23 cellular contexts compared by ENCODE assay signal in the genomic region with DNA sequence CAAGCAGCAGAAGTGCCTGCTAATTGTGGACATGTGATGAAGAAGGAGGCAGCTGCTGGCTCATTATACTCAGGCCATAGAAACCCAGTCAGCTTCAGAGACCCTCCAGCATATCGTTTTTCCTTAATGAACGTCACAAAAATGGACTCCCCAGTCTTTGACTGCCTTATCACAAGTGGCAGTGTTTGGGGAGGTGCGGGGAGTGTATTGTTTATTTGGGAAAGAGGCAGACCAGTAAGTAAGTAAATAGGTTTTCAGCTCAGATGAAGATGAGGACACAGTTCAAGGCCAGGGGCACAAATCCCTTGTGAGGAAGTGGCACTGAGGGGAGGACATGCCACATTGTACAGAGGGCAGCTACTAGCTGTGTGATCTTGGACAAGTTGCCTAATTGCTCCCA.
"Had no signal": no experiment of that assay in that cellular context is flagged by ENCODE, and none has a peak within 500 bp of the region (broad histone marks: within the 10 kb centered on the region; RNA-seq: fewer than 3 reads in every experiment).

No MANE protein-coding gene starts in this region.

- H3K4me1 ChIP-seq: stomach, suprapubic skin, tibial nerve had no signal

- H3K4me1 Mint-ChIP-seq: activated naive CD8-positive, alpha-beta T cell treated with anti-CD3 and anti-CD28 coated beads for 36 hours; stimulated activated memory B cell treated with anti-CD40 and anti-IgM and Interleukin-4, amounts not matched to agents 10 μg/mL and 1 μg/mL and 100 μg/mL, for 72 hours had no signal

- H3K27ac Mint-ChIP-seq: activated naive CD8-positive, alpha-beta T cell treated with anti-CD3 and anti-CD28 coated beads for 36 hours; activated T-cell treated with anti-CD3 and anti-CD28 coated beads, Interleukin-2, amount 50 U/mL, for 24 hours; activated T-helper 2 cell treated with anti-CD3 and anti-CD28 coated beads, Interferon-gamma antibody, Interleukin-2, Interleukin-4, amounts not matched to agents 10 μg/mL and 5 μg/mL and 100 μg/mL, durations not matched to agents 14 hours and 24 hours and 36 hours; stimulated activated memory B cell treated with anti-CD40 and anti-IgM and Interleukin-4, amounts not matched to agents 10 μg/mL and 1 μg/mL and 100 μg/mL, for 72 hours had no signal

- ATAC-seq: left colon; mucosa of descending colon; sciatic nerve; stimulated activated memory B cell treated with anti-CD40 and anti-IgM and Interleukin-4, amounts not matched to agents 10 μg/mL and 1 μg/mL and 100 μg/mL, for 72 hours had no signal

- H3K9me3 Mint-ChIP-seq: activated naive CD8-positive, alpha-beta T cell treated with anti-CD3 and anti-CD28 coated beads for 36 hours; activated T-cell treated with anti-CD3 and anti-CD28 coated beads, Interleukin-2, amount 50 U/mL, for 24 hours; activated T-helper 2 cell treated with anti-CD3 and anti-CD28 coated beads, Interferon-gamma antibody, Interleukin-2, Interleukin-4, amounts not matched to agents 10 μg/mL and 5 μg/mL and 100 μg/mL, durations not matched to agents 14 hours and 24 hours and 36 hours; stimulated activated memory B cell treated with anti-CD40 and anti-IgM and Interleukin-4, amounts not matched to agents 10 μg/mL and 1 μg/mL and 100 μg/mL, for 72 hours had no signal

- H3K27ac ChIP-seq: stomach, suprapubic skin, tibial nerve, WERI-Rb-1 had no signal

- H3K36me3 Mint-ChIP-seq: activated naive CD8-positive, alpha-beta T cell treated with anti-CD3 and anti-CD28 coated beads for 36 hours; stimulated activated memory B cell treated with anti-CD40 and anti-IgM and Interleukin-4, amounts not matched to agents 10 μg/mL and 1 μg/mL and 100 μg/mL, for 72 hours had no signal

- H3K9me3 ChIP-seq: mucosa of descending colon, stomach, suprapubic skin, tibial nerve had no signal

- H3K4me3 ChIP-seq: mucosa of descending colon, stomach, suprapubic skin, tibial nerve had no signal

- H3K36me3 ChIP-seq: stomach, suprapubic skin, tibial nerve had no signal

- DNase-seq: activated CD4-positive, alpha-beta T cell treated with anti-CD3 and anti-CD28 coated beads for 1 hour; activated CD8-positive, alpha-beta memory T cell treated with anti-CD3 and anti-CD28 coated beads, Interleukin-2, amount 50 U/mL, for 4 hours; activated naive CD4-positive, alpha-beta T cell treated with Interleukin-2 at 50 U/mL for 16 hours; activated naive CD8-positive, alpha-beta T cell treated with anti-CD3 and anti-CD28 coated beads for 36 hours; activated T-cell treated with anti-CD3 and anti-CD28 coated beads, Interleukin-2, amount 50 U/mL, for 24 hours; central memory CD4-positive, alpha-beta T cell; dermis blood vessel endothelial cell; effector CD8-positive, alpha-beta T cell; erythroblast; foreskin fibroblast; left colon; mesendoderm; mucosa of descending colon; occipital lobe; small intestine; stimulated activated CD4-positive, alpha-beta T cell treated with anti-CD3 and anti-CD28 coated beads, Interleukin-2, amount 100 ng/mL, for 24 hours; stomach; WERI-Rb-1 had no signal

- H3K4me3 Mint-ChIP-seq: activated naive CD8-positive, alpha-beta T cell treated with anti-CD3 and anti-CD28 coated beads for 36 hours; activated T-cell treated with anti-CD3 and anti-CD28 coated beads, Interleukin-2, amount 50 U/mL, for 24 hours; stimulated activated memory B cell treated with anti-CD40 and anti-IgM and Interleukin-4, amounts not matched to agents 10 μg/mL and 1 μg/mL and 100 μg/mL, for 72 hours had no signal
